ENCODE assay signal across 19 cellular contexts in genomic region chr17:4317648-4318047, GRCh38. TPM values are rescaled to one million over a fixed set of nuclear protein-coding genes. Genes with fewer than 3 reads are reported as not detected.
DNase-seq lines count a peak whose midpoint lies in the region; ATAC-seq and TF ChIP-seq lines count a peak whose summit lies in the region.
"Had no signal": no experiment of that assay in that cellular context is flagged by ENCODE, and none has a peak within 500 bp of the region (broad histone marks: within the 10 kb centered on the region; RNA-seq: fewer than 3 reads in every experiment).

No MANE protein-coding gene starts in this region.

- H3K4me3 ChIP-seq in left ventricle myocardium inferior: no peak overlapping the region
- no peak overlapping the region for H3K4me3 ChIP-seq in prostate gland
- no peak overlapping the region for H3K4me3 ChIP-seq in uterus
- H3K4me3 ChIP-seq: left lung, neural progenitor cell had no signal

- ATAC-seq in Right ventricle myocardium inferior (no peak), foreskin keratinocyte (no peak), HG02840 (IDR thresholded peaks at IDR 0.05; ENCODE audit: low FRiP score, unreplicated experiment) (no peak), HG03521 (IDR thresholded peaks at IDR 0.05; ENCODE audit: unreplicated experiment) (no peak)
- no peak for ATAC-seq in natural killer cell treated with Interleukin-12 subunit alpha and Interleukin-12 subunit beta and Interleukin-15 and Interleukin-18, amount 100 ng/mL, for 72 hours
- ATAC-seq: HCT116, left lung had no signal

- WGBS in prostate gland: 23% methylated on average over 5 of the region's 5 CpGs

- peaks cover 29 to 39% of the 10 kb centered on the region in 2 donors for H3K4me1 Mint-ChIP-seq in natural killer cell treated with Interleukin-12 subunit alpha and Interleukin-12 subunit beta and Interleukin-15 and Interleukin-18, amount 100 ng/mL, for 72 hours (ENCODE audit: low read depth in 2 of 2)

- no peaks in the 10 kb centered on the region for H3K36me3 Mint-ChIP-seq in natural killer cell treated with Interleukin-12 subunit alpha and Interleukin-12 subunit beta and Interleukin-15 and Interleukin-18, amount 100 ng/mL, for 72 hours

- H3K9me3 ChIP-seq in left ventricle myocardium inferior (replicated peaks) (no peaks in the 10 kb centered on the region), prostate gland (no peaks in the 10 kb centered on the region), uterus (no peaks in the 10 kb centered on the region)
- H3K9me3 ChIP-seq: left lung had no signal

- H3K27me3 ChIP-seq in left ventricle myocardium inferior (ENCODE audit: low read depth) (no peaks in the 10 kb centered on the region), foreskin keratinocyte (no peaks in the 10 kb centered on the region), prostate gland (replicated peaks; ENCODE audit: insufficient read depth) (no peaks in the 10 kb centered on the region), uterus (no peaks in the 10 kb centered on the region)
- H3K27me3 ChIP-seq: left lung, neural progenitor cell had no signal

- DNase-seq in left ventricle myocardium inferior: no peak
- DNase-seq in Right ventricle myocardium inferior (ENCODE audit: missing footprints): no peak
- no peak for DNase-seq in foreskin keratinocyte
- DNase-seq in prostate gland (ENCODE audit: low spot score): no peak
- DNase-seq in uterus: no peak
- DNase-seq in natural killer cell treated with Interleukin-12 subunit alpha and Interleukin-12 subunit beta and Interleukin-15 and Interleukin-18, amount 100 ng/mL, for 72 hours (ENCODE audit: low spot score): no peak
- DNase-seq: activated CD8-positive, alpha-beta memory T cell treated with anti-CD3 and anti-CD28 coated beads for 24 hours; activated naive CD4-positive, alpha-beta T cell treated with Interleukin-2 at 50 U/mL for 16 hours; activated T-cell treated with anti-CD3 and anti-CD28 coated beads, Interleukin-2, amount 50 U/mL, for 24 hours; cortex of kidney; DMS53; left lung; NCI-H2081; OCI-M1; SHP77 had no signal

- H3K9me3 Mint-ChIP-seq in natural killer cell treated with Interleukin-12 subunit alpha and Interleukin-12 subunit beta and Interleukin-15 and Interleukin-18, amount 100 ng/mL, for 72 hours: no peaks in the 10 kb centered on the region
- H3K9me3 Mint-ChIP-seq: activated T-cell treated with anti-CD3 and anti-CD28 coated beads, Interleukin-2, amount 50 U/mL, for 24 hours had no signal

- intact Hi-C loops in left ventricle myocardium inferior (cut with micrococcal nuclease): no loop called here
- intact Hi-C loops in Right ventricle myocardium inferior (cut with DNase I): no loop called here
- intact Hi-C loops in prostate gland (cut with DNase I): no loop called here
- intact Hi-C loops in uterus (cut with DNase I; ENCODE audit: low total_unique reads): no loop called here

- H3K36me3 ChIP-seq in left ventricle myocardium inferior: peaks cover 3% of the 10 kb centered on the region
- no peaks in the 10 kb centered on the region for H3K36me3 ChIP-seq in prostate gland
- H3K36me3 ChIP-seq in uterus: no peaks in the 10 kb centered on the region
- H3K36me3 ChIP-seq: left lung, neural progenitor cell had no signal

- TF ChIP-seq CTCF in left ventricle myocardium inferior (IDR thresholded peaks at IDR 0.05; ENCODE audit: borderline replicate concordance) (no peak), foreskin keratinocyte (conservative IDR thresholded peaks at IDR 0.05) (no peak), prostate gland (IDR thresholded peaks at IDR 0.05) (no peak), uterus (IDR thresholded peaks at IDR 0.05) (no peak)

- H3K27me3 Mint-ChIP-seq in natural killer cell treated with Interleukin-12 subunit alpha and Interleukin-12 subunit beta and Interleukin-15 and Interleukin-18, amount 100 ng/mL, for 72 hours: no peaks in the 10 kb centered on the region
- H3K27me3 Mint-ChIP-seq: activated T-cell treated with anti-CD3 and anti-CD28 coated beads, Interleukin-2, amount 50 U/mL, for 24 hours had no signal

- H3K27ac ChIP-seq in left ventricle myocardium inferior (replicated peaks): peak overlapping the region; percentile 82
- peak overlapping the region; percentile 84 for H3K27ac ChIP-seq in foreskin keratinocyte
- peak overlapping the region; percentile 0 to 17 for H3K27ac ChIP-seq in prostate gland
- H3K27ac ChIP-seq in uterus: peak overlapping the region; percentile 42 to 55

- H3K4me1 ChIP-seq in left ventricle myocardium inferior (peaks cover 78% of the 10 kb centered on the region), foreskin keratinocyte (peaks cover 39% of the 10 kb centered on the region), prostate gland (replicated peaks) (peaks cover 7% of the 10 kb centered on the region), uterus (peaks cover 0 to 8% of the 10 kb centered on the region in 2 donors)
- H3K4me1 ChIP-seq: neural progenitor cell had no signal

- no peak overlapping the region for H3K27ac Mint-ChIP-seq in natural killer cell treated with Interleukin-12 subunit alpha and Interleukin-12 subunit beta and Interleukin-15 and Interleukin-18, amount 100 ng/mL, for 72 hours
- H3K27ac Mint-ChIP-seq: activated T-cell treated with anti-CD3 and anti-CD28 coated beads, Interleukin-2, amount 50 U/mL, for 24 hours; neural progenitor cell had no signal

- no peak for TF ChIP-seq POLR2A in prostate gland (IDR thresholded peaks at IDR 0.05)
- no peak for TF ChIP-seq POLR2A in uterus (IDR thresholded peaks at IDR 0.05)

- H3K4me3 Mint-ChIP-seq in natural killer cell treated with Interleukin-12 subunit alpha and Interleukin-12 subunit beta and Interleukin-15 and Interleukin-18, amount 100 ng/mL, for 72 hours: no peak overlapping the region
- H3K4me3 Mint-ChIP-seq: activated T-cell treated with anti-CD3 and anti-CD28 coated beads, Interleukin-2, amount 50 U/mL, for 24 hours; neural progenitor cell had no signal

RNA-seq across cellular contexts. Expression of gene UBE2G1, which starts 48.8 kb away (rescaled TPM):
- total RNA-seq in left ventricle myocardium inferior: 92.8 TPM
- 106 TPM for total RNA-seq in Right ventricle myocardium inferior
- total RNA-seq in foreskin keratinocyte: 57.0 and 63.3 TPM in 2 replicates
- polyA plus RNA-seq in foreskin keratinocyte: 34.0 and 36.4 TPM in 2 replicates
- 10 to 100 TPM; 54.1 to 59.3 TPM for total RNA-seq in prostate gland
- 10 to 100 TPM; 16.5 to 51.8 (median 33.9) TPM for total RNA-seq in uterus
- 10 to 100 TPM; 55.3 to 82.5 TPM for total RNA-seq in natural killer cell treated with Interleukin-12 subunit alpha and Interleukin-12 subunit beta and Interleukin-15 and Interleukin-18, amount 100 ng/mL, for 72 hours

RNA-seq across cellular contexts. Expression of gene ANKFY1, which starts 53.9 kb away (rescaled TPM):
- total RNA-seq in left ventricle myocardium inferior: 22.9 TPM
- total RNA-seq in Right ventricle myocardium inferior: 23.3 TPM
- total RNA-seq in foreskin keratinocyte: 36.5 and 40.6 TPM in 2 replicates
- polyA plus RNA-seq in foreskin keratinocyte: 8.9 and 9.5 TPM in 2 replicates
- 10 to 100 TPM; 35.2 to 46.0 TPM for total RNA-seq in prostate gland
- total RNA-seq in uterus: 10 to 100 TPM; 17.6 to 69.5 (median 52.8) TPM
- total RNA-seq in natural killer cell treated with Interleukin-12 subunit alpha and Interleukin-12 subunit beta and Interleukin-15 and Interleukin-18, amount 100 ng/mL, for 72 hours: 100 to 1,000 TPM in 1 of 2 donors, 10 to 100 TPM in 1; 67.6 to 107 TPM

Comparison
In these comparisons a context has a peak if more than half of its experiments do, and no peak if none do; other contexts are left out.
1. H3K27ac ChIP-seq: peak in every context shown above with its lines; median percentile 84 in foreskin keratinocyte; 82 in left ventricle myocardium inferior; 48 in uterus; 8 in prostate gland.